ENCODE assay signal across 18 cellular contexts in genomic region chr2:61454383-61454782, GRCh38. TPM values are rescaled to one million over a fixed set of nuclear protein-coding genes. Genes with fewer than 3 reads are reported as not detected.
DNase-seq lines count a peak whose midpoint lies in the region; ATAC-seq and TF ChIP-seq lines count a peak whose summit lies in the region.
"Had no signal": no experiment of that assay in that cellular context is flagged by ENCODE, and none has a peak within 500 bp of the region (broad histone marks: within the 10 kb centered on the region; RNA-seq: fewer than 3 reads in every experiment).

No MANE protein-coding gene starts in this region.

- no peaks in the 10 kb centered on the region for H3K9me3 ChIP-seq in CD8-positive, alpha-beta T cell (ENCODE audit: low read length)
- H3K9me3 ChIP-seq in SU-DHL-6 (ENCODE audit: insufficient read depth, low read length) = no peaks in the 10 kb centered on the region
- H3K9me3 ChIP-seq in prostate gland = no peaks in the 10 kb centered on the region

- POLR2A ChIA-PET in activated CD4-positive, alpha-beta memory T cell treated with anti-CD3 and anti-CD28 coated beads for 36 hours (lab: Charles Lee) = no interaction called here
- POLR2A ChIA-PET in activated CD4-positive, alpha-beta memory T cell treated with anti-CD3 and anti-CD28 coated beads, Interleukin-2, amount 10 ng/mL, durations not matched to agents 7 days and 5 days (lab: Charles Lee) = no interaction called here
- POLR2A ChIA-PET in CD8-positive, alpha-beta T cell (lab: Charles Lee) = interaction anchor here (0.5 to 0.6 kb wide), 2 partner anchors 14 to 123 kb away, joined by 4 to 7 read pairs; no protein-coding TSS in a partner anchor
- POLR2A ChIA-PET in naive thymus-derived CD8-positive, alpha-beta T cell (lab: Charles Lee) = no interaction called here

- H3K4me1 ChIP-seq in CD8-positive, alpha-beta T cell (ENCODE audit: insufficient read depth, low read length) = peaks cover 34% of the 10 kb centered on the region
- H3K4me1 ChIP-seq in prostate gland (replicated peaks) = no peaks in the 10 kb centered on the region
- H3K4me1 ChIP-seq: SJCRH30 had no signal

- peaks cover 12% of the 10 kb centered on the region for H3K36me3 Mint-ChIP-seq in activated CD4-positive, alpha-beta memory T cell treated with anti-CD3 and anti-CD28 coated beads for 36 hours
- H3K36me3 Mint-ChIP-seq in activated CD4-positive, alpha-beta memory T cell treated with anti-CD3 and anti-CD28 coated beads, Interleukin-2, amount 10 ng/mL, durations not matched to agents 7 days and 5 days (ENCODE audit: low read depth) = peaks cover 30% of the 10 kb centered on the region
- peaks cover 25% of the 10 kb centered on the region for H3K36me3 Mint-ChIP-seq in CD8-positive, alpha-beta T cell
- peaks cover 0 to 28% (median 5%) of the 10 kb centered on the region in 3 donors for H3K36me3 Mint-ChIP-seq in naive thymus-derived CD8-positive, alpha-beta T cell

- no peaks in the 10 kb centered on the region for H3K36me3 ChIP-seq in CD8-positive, alpha-beta T cell (ENCODE audit: insufficient read depth, low read length)
- no peaks in the 10 kb centered on the region for H3K36me3 ChIP-seq in SU-DHL-6 (ENCODE audit: low read length)
- no peaks in the 10 kb centered on the region for H3K36me3 ChIP-seq in prostate gland

- no peak overlapping the region for H2AFZ ChIP-seq in SU-DHL-6 (ENCODE audit: low read depth, low read length, severe bottlenecking)
- H2AFZ ChIP-seq: PC-9 had no signal

- no peak overlapping the region for H3K4me3 ChIP-seq in CD8-positive, alpha-beta T cell (ENCODE audit: low read depth, low read length)
- H3K4me3 ChIP-seq in SU-DHL-6 (ENCODE audit: insufficient read depth, low read length, poor library complexity, severe bottlenecking) (no peak overlapping the region), prostate gland (no peak overlapping the region)
- H3K4me3 ChIP-seq: PC-9, SJCRH30 had no signal

- H3K27ac ChIP-seq in CD8-positive, alpha-beta T cell (ENCODE audit: low read depth, low read length) = no peak overlapping the region
- H3K27ac ChIP-seq in SU-DHL-6 (ENCODE audit: low read depth, low read length) (peak overlapping the region; percentile 97), prostate gland (no peak overlapping the region)
- H3K27ac ChIP-seq: PC-9, RWPE1, SJCRH30 had no signal

- H3K9me2 ChIP-seq in SU-DHL-6 (replicated peaks; ENCODE audit: insufficient read depth, low read length) = no peaks in the 10 kb centered on the region

- ATAC-seq in CD8-positive, alpha-beta T cell = no peak
- no peak for ATAC-seq in naive thymus-derived CD8-positive, alpha-beta T cell
- ATAC-seq in HG03442 (IDR thresholded peaks at IDR 0.05; ENCODE audit: unreplicated experiment) = no peak

- no peak for TF ChIP-seq CTCF in CD8-positive, alpha-beta T cell (IDR thresholded peaks at IDR 0.05)
- TF ChIP-seq CTCF in SU-DHL-6 (IDR thresholded peaks at IDR 0.05; ENCODE audit: insufficient read depth, low read length, poor library complexity, severe bottlenecking) = no peak
- no peak for TF ChIP-seq CTCF in prostate gland (IDR thresholded peaks at IDR 0.05)

- peaks cover 64% of the 10 kb centered on the region for H3F3A ChIP-seq in SU-DHL-6 (ENCODE audit: insufficient read depth)

- CTCF ChIA-PET in activated CD4-positive, alpha-beta memory T cell treated with anti-CD3 and anti-CD28 coated beads for 36 hours (lab: Charles Lee) = no interaction called here
- CTCF ChIA-PET in activated CD4-positive, alpha-beta memory T cell treated with anti-CD3 and anti-CD28 coated beads, Interleukin-2, amount 10 ng/mL, durations not matched to agents 7 days and 5 days (lab: Charles Lee) = no interaction called here
- CTCF ChIA-PET in CD8-positive, alpha-beta T cell (lab: Charles Lee) = interaction anchor here (0.7 kb wide), 1 partner anchor 33 kb away, joined by 3 read pairs; no protein-coding TSS in a partner anchor

- no peaks in the 10 kb centered on the region for H3K9me3 Mint-ChIP-seq in activated CD4-positive, alpha-beta memory T cell treated with anti-CD3 and anti-CD28 coated beads for 36 hours
- H3K9me3 Mint-ChIP-seq in activated CD4-positive, alpha-beta memory T cell treated with anti-CD3 and anti-CD28 coated beads, Interleukin-2, amount 10 ng/mL, durations not matched to agents 7 days and 5 days = no peaks in the 10 kb centered on the region
- no peaks in the 10 kb centered on the region for H3K9me3 Mint-ChIP-seq in CD8-positive, alpha-beta T cell
- no peaks in the 10 kb centered on the region for H3K9me3 Mint-ChIP-seq in naive thymus-derived CD8-positive, alpha-beta T cell

- DNase-seq in activated CD4-positive, alpha-beta memory T cell treated with anti-CD3 and anti-CD28 coated beads for 36 hours = no peak
- DNase-seq in activated CD4-positive, alpha-beta memory T cell treated with anti-CD3 and anti-CD28 coated beads, Interleukin-2, amount 10 ng/mL, durations not matched to agents 7 days and 5 days = no peak
- no peak for DNase-seq in CD8-positive, alpha-beta T cell
- DNase-seq in naive thymus-derived CD8-positive, alpha-beta T cell = no peak
- DNase-seq in SIG-M5 (lab: John Stamatoyannopoulos, UW) = no peak
- DNase-seq in prostate gland (ENCODE audit: low spot score) = no peak
- DNase-seq: DMS79, HFFc6, KG1, NCI-H1436, NCI-H1930, NCI-H345, NCI-H524 treated with DMSO at 0.1 percent for 48 hours, PC-9, SJCRH30 had no signal

- no peak for TF ChIP-seq POLR2A in prostate gland (IDR thresholded peaks at IDR 0.05)

- H3K27me3 Mint-ChIP-seq in activated CD4-positive, alpha-beta memory T cell treated with anti-CD3 and anti-CD28 coated beads for 36 hours = no peaks in the 10 kb centered on the region
- no peaks in the 10 kb centered on the region for H3K27me3 Mint-ChIP-seq in activated CD4-positive, alpha-beta memory T cell treated with anti-CD3 and anti-CD28 coated beads, Interleukin-2, amount 10 ng/mL, durations not matched to agents 7 days and 5 days
- H3K27me3 Mint-ChIP-seq in CD8-positive, alpha-beta T cell (ENCODE audit: low read depth) = no peaks in the 10 kb centered on the region
- no peaks in the 10 kb centered on the region for H3K27me3 Mint-ChIP-seq in naive thymus-derived CD8-positive, alpha-beta T cell

- intact Hi-C loops in activated CD4-positive, alpha-beta memory T cell treated with anti-CD3 and anti-CD28 coated beads for 36 hours (cut with micrococcal nuclease) = no loop called here
- intact Hi-C loops in CD8-positive, alpha-beta T cell (cut with DNase I, micrococcal nuclease) = no loop called here
- intact Hi-C loops in prostate gland (cut with DNase I) = no loop called here

- no peak overlapping the region for H3K4me3 Mint-ChIP-seq in activated CD4-positive, alpha-beta memory T cell treated with anti-CD3 and anti-CD28 coated beads for 36 hours
- no peak overlapping the region for H3K4me3 Mint-ChIP-seq in activated CD4-positive, alpha-beta memory T cell treated with anti-CD3 and anti-CD28 coated beads, Interleukin-2, amount 10 ng/mL, durations not matched to agents 7 days and 5 days
- peak overlapping the region; percentile 15 for H3K4me3 Mint-ChIP-seq in CD8-positive, alpha-beta T cell
- H3K4me3 Mint-ChIP-seq in naive thymus-derived CD8-positive, alpha-beta T cell = peak overlapping the region in 2 of 10 donors; percentile 6 to 15
- H3K4me3 Mint-ChIP-seq: HFFc6 had no signal

- 0 out of 2 replicates have a peak overlapping the region, but pooled peaks have one; percentile 17 for H3K9ac ChIP-seq in SU-DHL-6 (ENCODE audit: low read length)

- H3K27me3 ChIP-seq in CD8-positive, alpha-beta T cell (ENCODE audit: insufficient read depth, low read length) = no peaks in the 10 kb centered on the region
- H3K27me3 ChIP-seq in SU-DHL-6 (ENCODE audit: low read length) (no peaks in the 10 kb centered on the region), prostate gland (replicated peaks; ENCODE audit: insufficient read depth) (no peaks in the 10 kb centered on the region)
- H3K27me3 ChIP-seq: SJCRH30 had no signal

- H3K4me1 Mint-ChIP-seq in activated CD4-positive, alpha-beta memory T cell treated with anti-CD3 and anti-CD28 coated beads for 36 hours (ENCODE audit: low read depth) = peaks cover 55% of the 10 kb centered on the region
- H3K4me1 Mint-ChIP-seq in activated CD4-positive, alpha-beta memory T cell treated with anti-CD3 and anti-CD28 coated beads, Interleukin-2, amount 10 ng/mL, durations not matched to agents 7 days and 5 days = peaks cover 37% of the 10 kb centered on the region
- peaks cover 71% of the 10 kb centered on the region for H3K4me1 Mint-ChIP-seq in CD8-positive, alpha-beta T cell (ENCODE audit: low read depth)
- H3K4me1 Mint-ChIP-seq in naive thymus-derived CD8-positive, alpha-beta T cell = peaks cover 21 to 78% (median 66%) of the 10 kb centered on the region in 4 donors

- H3K27ac Mint-ChIP-seq in activated CD4-positive, alpha-beta memory T cell treated with anti-CD3 and anti-CD28 coated beads for 36 hours = peak overlapping the region; percentile 13
- no peak overlapping the region for H3K27ac Mint-ChIP-seq in activated CD4-positive, alpha-beta memory T cell treated with anti-CD3 and anti-CD28 coated beads, Interleukin-2, amount 10 ng/mL, durations not matched to agents 7 days and 5 days
- H3K27ac Mint-ChIP-seq in CD8-positive, alpha-beta T cell = peak overlapping the region; percentile 57
- peak overlapping the region in 7 of 10 donors; percentile 37 to 79 (median 69) for H3K27ac Mint-ChIP-seq in naive thymus-derived CD8-positive, alpha-beta T cell
- H3K27ac Mint-ChIP-seq: HFFc6 had no signal

- H3K79me2 ChIP-seq in SU-DHL-6 (ENCODE audit: insufficient read depth, low read length) = peaks cover 100% of the 10 kb centered on the region

- no peaks in the 10 kb centered on the region; the same call in 1 of the 2 replicates for H4K20me1 ChIP-seq in SU-DHL-6 (ENCODE audit: low read depth, low read length)

- H3K4me2 ChIP-seq in SU-DHL-6 (ENCODE audit: low read depth, low read length, poor library complexity, severe bottlenecking) = peak overlapping the region; percentile 54
- H3K4me2 ChIP-seq: PC-9 had no signal

- WGBS in prostate gland = 100% methylated on average over 5 of the region's 5 CpGs

RNA-seq across cellular contexts. Expression of gene USP34, which starts 16.5 kb away (rescaled TPM):
- total RNA-seq in activated CD4-positive, alpha-beta memory T cell treated with anti-CD3 and anti-CD28 coated beads for 36 hours = 10 to 100 TPM; 61.1 to 69.4 TPM
- total RNA-seq in activated CD4-positive, alpha-beta memory T cell treated with anti-CD3 and anti-CD28 coated beads, Interleukin-2, amount 10 ng/mL, durations not matched to agents 7 days and 5 days = 10 to 100 TPM; 77.5 to 79.4 TPM
- total RNA-seq in CD8-positive, alpha-beta T cell = 100 to 1,000 TPM in 1 of 2 experiments, 10 to 100 TPM in 1; 99.6 to 103 TPM
- 100 to 1,000 TPM; 153 to 157 TPM for total RNA-seq in naive thymus-derived CD8-positive, alpha-beta T cell
- polyA plus RNA-seq in naive thymus-derived CD8-positive, alpha-beta T cell = 10 to 100 TPM; 14.5 to 19.1 (median 17.6) TPM
- 100 to 1,000 TPM in 1 of 2 donors, 10 to 100 TPM in 1; 94.1 to 206 TPM for total RNA-seq in prostate gland
